ENCODE assay signal across 3 cellular contexts in the genomic region with DNA sequence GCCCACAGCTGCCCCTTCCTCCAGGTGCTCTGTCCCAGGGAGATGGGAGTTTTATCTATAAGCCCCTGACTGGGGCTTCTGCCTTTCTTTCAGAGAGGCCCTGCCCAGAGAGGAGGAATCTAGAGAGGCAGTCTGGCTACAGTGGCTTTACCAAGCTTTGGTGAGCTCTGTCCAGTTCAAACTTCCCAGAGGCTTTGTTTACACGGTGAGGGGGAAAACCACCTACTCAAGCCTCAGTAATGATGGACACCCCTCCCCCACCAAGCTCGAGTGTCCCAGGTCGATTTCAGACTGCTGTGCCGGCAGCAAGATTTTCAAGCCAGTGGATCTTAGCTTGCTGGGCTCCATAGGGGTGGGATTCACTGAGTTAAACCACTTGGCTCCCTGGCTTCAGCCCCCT. TPM values are rescaled to one million over a fixed set of nuclear protein-coding genes. Genes with fewer than 3 reads are reported as not detected.
"Had no signal": no experiment of that assay in that cellular context is flagged by ENCODE, and none has a peak within 500 bp of the region (broad histone marks: within the 10 kb centered on the region; RNA-seq: fewer than 3 reads in every experiment).

No MANE protein-coding gene starts in this region.

RNA-seq across cellular contexts. Expression of gene SLC22A3, which starts 25.4 kb away (rescaled TPM):
- total RNA-seq: OCI-LY7, PC-9, SJSA1 had no signal
